12 cellular contexts compared by ENCODE assay signal in genomic region chr16:79607587-79607986, GRCh38. TPM values are rescaled to one million over a fixed set of nuclear protein-coding genes. Genes with fewer than 3 reads are reported as not detected.
DNase-seq lines count a peak whose midpoint lies in the region; ATAC-seq and TF ChIP-seq lines count a peak whose summit lies in the region.
"Had no signal": no experiment of that assay in that cellular context is flagged by ENCODE, and none has a peak within 500 bp of the region (broad histone marks: within the 10 kb centered on the region; RNA-seq: fewer than 3 reads in every experiment).

No MANE protein-coding gene starts in this region.

- DNase-seq in Right ventricle myocardium inferior (ENCODE audit: missing footprints) (no peak), left ventricle myocardium inferior (no peak), breast epithelium (ENCODE audit: low spot score in 2 of 2) (no peak), kidney glomerular epithelial cell (lab: John Stamatoyannopoulos, UW) (peak; percentile 55), GF-D8 (lab: John Stamatoyannopoulos, UW) (no peak), NCI-H1105 treated with DMSO at 0.1 percent for 48 hours (lab: John Stamatoyannopoulos, UW) (no peak)
- no peak for DNase-seq in effector memory CD8-positive, alpha-beta T cell
- DNase-seq: activated CD4-positive, alpha-beta T cell treated with anti-CD3 and anti-CD28 coated beads, Interleukin-2, amount 10 ng/mL, durations not matched to agents 7 days and 5 days; activated naive CD4-positive, alpha-beta T cell treated with Interleukin-2 at 50 U/mL for 16 hours; naive B cell; NCI-H69 had no signal

- no peaks in the 10 kb centered on the region for H3K9me3 Mint-ChIP-seq in effector memory CD8-positive, alpha-beta T cell
- H3K9me3 Mint-ChIP-seq: activated CD4-positive, alpha-beta T cell treated with anti-CD3 and anti-CD28 coated beads, Interleukin-2, amount 10 ng/mL, durations not matched to agents 7 days and 5 days; naive B cell had no signal

- H3K4me1 ChIP-seq in left ventricle myocardium inferior (peaks cover under 1% of the 10 kb centered on the region), breast epithelium (peaks cover 0 to 9% of the 10 kb centered on the region in 2 donors)

- H3K27me3 Mint-ChIP-seq in effector memory CD8-positive, alpha-beta T cell = peaks cover 6 to 12% of the 10 kb centered on the region in 2 donors

- peaks cover 3 to 11% of the 10 kb centered on the region in 2 donors for H3K4me1 Mint-ChIP-seq in effector memory CD8-positive, alpha-beta T cell (ENCODE audit: low read depth in 2 of 2)

- H3K36me3 ChIP-seq in left ventricle myocardium inferior (no peaks in the 10 kb centered on the region), breast epithelium (no peaks in the 10 kb centered on the region)

- no peak overlapping the region for H3K4me3 ChIP-seq in left ventricle myocardium inferior
- no peak overlapping the region for H3K4me3 ChIP-seq in breast epithelium

- no peak for TF ChIP-seq POLR2A in breast epithelium (IDR thresholded peaks at IDR 0.05)

- peaks cover 38% of the 10 kb centered on the region for H3K27me3 ChIP-seq in left ventricle myocardium inferior (ENCODE audit: low read depth)
- no peaks in the 10 kb centered on the region for H3K27me3 ChIP-seq in breast epithelium

- no peaks in the 10 kb centered on the region for H3K36me3 Mint-ChIP-seq in effector memory CD8-positive, alpha-beta T cell (ENCODE audit: insufficient read depth)
- H3K36me3 Mint-ChIP-seq: naive B cell had no signal

- H3K4me3 Mint-ChIP-seq in effector memory CD8-positive, alpha-beta T cell = no peak overlapping the region
- H3K4me3 Mint-ChIP-seq: activated CD4-positive, alpha-beta T cell treated with anti-CD3 and anti-CD28 coated beads, Interleukin-2, amount 10 ng/mL, durations not matched to agents 7 days and 5 days; naive B cell had no signal

- no peak overlapping the region for H3K27ac Mint-ChIP-seq in effector memory CD8-positive, alpha-beta T cell
- H3K27ac Mint-ChIP-seq: activated CD4-positive, alpha-beta T cell treated with anti-CD3 and anti-CD28 coated beads, Interleukin-2, amount 10 ng/mL, durations not matched to agents 7 days and 5 days; naive B cell had no signal

- intact Hi-C loops in Right ventricle myocardium inferior (cut with DNase I) (loop anchor here (10.0 kb wide), 1 partner anchor 613 kb away; no protein-coding TSS in a partner anchor), left ventricle myocardium inferior (cut with micrococcal nuclease) (loop anchor here (10.0 kb wide), 1 partner anchor 683 kb away; no protein-coding TSS in a partner anchor), breast epithelium (cut with DNase I; ENCODE audit: low total_unique reads) (loop anchor here (10.0 kb wide), 1 partner anchor 1103 kb away; no protein-coding TSS in a partner anchor)

- no peaks in the 10 kb centered on the region for H3K9me3 ChIP-seq in left ventricle myocardium inferior (replicated peaks)
- H3K9me3 ChIP-seq in breast epithelium = no peaks in the 10 kb centered on the region

- H3K27ac ChIP-seq in left ventricle myocardium inferior (replicated peaks) (no peak overlapping the region), breast epithelium (peak overlapping the region; percentile 54 to 76)

- ATAC-seq in Right ventricle myocardium inferior (peak; percentile 76), GM18498 (IDR thresholded peaks at IDR 0.05; ENCODE audit: unreplicated experiment) (no peak)
- no peak for ATAC-seq in effector memory CD8-positive, alpha-beta T cell (replicated peaks)

- no peak for TF ChIP-seq CTCF in left ventricle myocardium inferior (IDR thresholded peaks at IDR 0.05; ENCODE audit: borderline replicate concordance)
- no peak for TF ChIP-seq CTCF in breast epithelium (IDR thresholded peaks at IDR 0.05)

RNA-seq across cellular contexts. Expression of gene MAF, which starts 7.0 kb away (rescaled TPM):
- 19.6 TPM for total RNA-seq in Right ventricle myocardium inferior
- total RNA-seq in left ventricle myocardium inferior = 11.5 TPM
- total RNA-seq in breast epithelium = 10 to 100 TPM; 21.8 to 66.6 (median 37.0) TPM
